Comparison of ENCODE assay signal across 8 cellular contexts in genomic region chr15:73996939-73997338, GRCh38. TPM values are rescaled to one million over a fixed set of nuclear protein-coding genes. Genes with fewer than 3 reads are reported as not detected.
DNase-seq lines count a peak whose midpoint lies in the region; ATAC-seq and TF ChIP-seq lines count a peak whose summit lies in the region.

No MANE protein-coding gene starts in this region.

- TF ChIP-seq POLR2A in esophagus squamous epithelium (IDR thresholded peaks at IDR 0.05): no peak

- H3K23ac ChIP-seq in trophoblast cell (ENCODE audit: low read length): no peak overlapping the region

- no peak overlapping the region for H4K8ac ChIP-seq in trophoblast cell (ENCODE audit: low read depth, low read length)

- H2BK12ac ChIP-seq in trophoblast cell (ENCODE audit: low read length): no peak overlapping the region

- peaks cover 7% of the 10 kb centered on the region for H3K79me1 ChIP-seq in trophoblast cell (ENCODE audit: low read length)

- H3K4me2 ChIP-seq in trophoblast cell (ENCODE audit: low read length): no peak overlapping the region

- no peak overlapping the region for H3K14ac ChIP-seq in trophoblast cell (ENCODE audit: low read length)

- peaks cover 0 to 45% (median 20%) of the 10 kb centered on the region in 9 donors for H3K36me3 ChIP-seq in heart right ventricle
- no peaks in the 10 kb centered on the region for H3K36me3 ChIP-seq in SK-N-MC (ENCODE audit: insufficient read depth, low read length)
- H3K36me3 ChIP-seq in esophagus squamous epithelium: peaks cover 0 to 42% (median 4%) of the 10 kb centered on the region in 3 donors
- H3K36me3 ChIP-seq in rectal smooth muscle tissue (ENCODE audit: control insufficient read depth, insufficient read depth, low read length): peaks cover 6% of the 10 kb centered on the region
- H3K36me3 ChIP-seq in trophoblast cell (ENCODE audit: control insufficient read depth in 1 of 2, insufficient read depth in 2 of 2, low read length in 2 of 2): peaks cover 5 to 9% of the 10 kb centered on the region in 2 experiments

- no peak overlapping the region for H3K18ac ChIP-seq in trophoblast cell (ENCODE audit: low read length)

- ATAC-seq in heart right ventricle: no peak
- no peak for ATAC-seq in Right ventricle myocardium superior (ENCODE audit: poor library complexity)
- ATAC-seq in HG02938 (IDR thresholded peaks at IDR 0.05; ENCODE audit: unreplicated experiment): no peak

- H2AK5ac ChIP-seq in trophoblast cell (ENCODE audit: low read length): no peak overlapping the region

- H3K9me3 ChIP-seq in heart right ventricle: no peaks in the 10 kb centered on the region
- no peaks in the 10 kb centered on the region for H3K9me3 ChIP-seq in SK-N-MC (ENCODE audit: low read depth, low read length)
- no peaks in the 10 kb centered on the region for H3K9me3 ChIP-seq in esophagus squamous epithelium
- H3K9me3 ChIP-seq in trophoblast cell (ENCODE audit: insufficient read depth, low read depth, low read length): peaks cover 2% of the 10 kb centered on the region

- no peak overlapping the region for H2BK5ac ChIP-seq in trophoblast cell (ENCODE audit: low read depth, low read length, poor library complexity)

- no peak overlapping the region for H4K12ac ChIP-seq in trophoblast cell (ENCODE audit: low read depth, low read length)

- no peak overlapping the region for H2BK120ac ChIP-seq in trophoblast cell (ENCODE audit: insufficient read depth, low read length, poor library complexity)

- H3K4me3 ChIP-seq in heart right ventricle: peak overlapping the region in 9 of 10 donors; percentile 80 to 92 (median 83)
- H3K4me3 ChIP-seq in SK-N-MC: 0 out of 2 replicates have a peak overlapping the region, but pooled peaks have one; percentile 14
- H3K4me3 ChIP-seq in esophagus squamous epithelium: peak overlapping the region; percentile 5 to 95 (median 80)
- H3K4me3 ChIP-seq in rectal smooth muscle tissue (ENCODE audit: low read length): peak overlapping the region; percentile 47
- H3K4me3 ChIP-seq in trophoblast cell (ENCODE audit: low read depth, low read length): no peak overlapping the region

- no peak overlapping the region for H3K4ac ChIP-seq in trophoblast cell (ENCODE audit: low read depth, low read length)

- H2AFZ ChIP-seq in trophoblast cell (ENCODE audit: insufficient read depth, low read length, poor library complexity): no peak overlapping the region

- H3K9ac ChIP-seq in SK-N-MC (ENCODE audit: insufficient read length): no peak overlapping the region
- no peak overlapping the region for H3K9ac ChIP-seq in rectal smooth muscle tissue (ENCODE audit: low read length)
- no peak overlapping the region for H3K9ac ChIP-seq in trophoblast cell (ENCODE audit: low read length)

- peaks cover 17 to 87% (median 80%) of the 10 kb centered on the region in 9 donors for H3K4me1 ChIP-seq in heart right ventricle
- H3K4me1 ChIP-seq in esophagus squamous epithelium: peaks cover 42 to 86% (median 62%) of the 10 kb centered on the region in 3 donors
- H3K4me1 ChIP-seq in rectal smooth muscle tissue (ENCODE audit: control insufficient read depth, insufficient read depth, low read length): peaks cover 18% of the 10 kb centered on the region
- H3K4me1 ChIP-seq in trophoblast cell (ENCODE audit: control insufficient read depth in 1 of 2, insufficient read depth in 2 of 2, low read length in 2 of 2): peaks cover 4 to 7% of the 10 kb centered on the region in 2 experiments

- peak in 1 of 2 donors; percentile 44 for DNase-seq in heart right ventricle
- no peak for DNase-seq in Right ventricle myocardium superior
- no peak for DNase-seq in SK-N-MC (ENCODE audit: low read depth, low spot score)
- DNase-seq in esophagus squamous epithelium (lab: John Stamatoyannopoulos, UW): no peak
- DNase-seq in trophoblast cell: no peak
- no peak for DNase-seq in DMS53 (lab: John Stamatoyannopoulos, UW)

- peak overlapping the region in 9 of 10 donors; percentile 2 to 100 (median 95) for H3K27ac ChIP-seq in heart right ventricle
- H3K27ac ChIP-seq in SK-N-MC: peak overlapping the region; percentile 1; the same call in 1 of the 2 replicates
- H3K27ac ChIP-seq in esophagus squamous epithelium: peak overlapping the region; percentile 72 to 99 (median 96)
- H3K27ac ChIP-seq in rectal smooth muscle tissue (ENCODE audit: low read depth, low read length): peak overlapping the region; percentile 15
- no peak overlapping the region for H3K27ac ChIP-seq in trophoblast cell (ENCODE audit: low read depth, low read length)

- peaks cover 6% of the 10 kb centered on the region for H3K79me2 ChIP-seq in trophoblast cell (ENCODE audit: control insufficient read depth, insufficient read depth, low read length, poor library complexity)

- 35 to 55% methylated on average over 5 of the region's 5 CpGs for WGBS in heart right ventricle, 2 donors
- 4 to 7% methylated on average over 5 of the region's 5 CpGs for WGBS in esophagus squamous epithelium, 2 donors
- WGBS in trophoblast cell (ENCODE audit: extremely low coverage, insufficient coverage, insufficient read length): no CpG with 5 or more reads among the region's 5 CpGs

- intact Hi-C loops in heart right ventricle (cut with DNase I): loop anchor here in 1 of 10 donors (10.0 kb wide), 1 partner anchor 48 kb away; no protein-coding TSS in a partner anchor
- intact Hi-C loops in Right ventricle myocardium superior (cut with DNase I): loop anchor here (10.0 kb wide), 1 partner anchor 48 kb away; no protein-coding TSS in a partner anchor
- intact Hi-C loops in esophagus squamous epithelium (cut with DNase I): no loop called here

- no peak overlapping the region for H4K91ac ChIP-seq in trophoblast cell (ENCODE audit: low read depth, low read length)

- TF ChIP-seq CTCF in heart right ventricle (IDR thresholded peaks at IDR 0.05): no peak
- TF ChIP-seq CTCF in esophagus squamous epithelium (IDR thresholded peaks at IDR 0.05): peak in 2 of 6 experiments; percentile 7 to 10

- H3K27me3 ChIP-seq in heart right ventricle (no peaks in the 10 kb centered on the region), esophagus squamous epithelium (no peaks in the 10 kb centered on the region), rectal smooth muscle tissue (ENCODE audit: control insufficient read depth, insufficient read depth, low read length) (no peaks in the 10 kb centered on the region), trophoblast cell (ENCODE audit: insufficient read depth, low read length) (no peaks in the 10 kb centered on the region)

RNA-seq across cellular contexts. Expression of gene PML, which starts 2.4 kb away (rescaled TPM):
- total RNA-seq in heart right ventricle (10 to 100 TPM; 17.9 to 50.1 (median 22.5) TPM), Right ventricle myocardium superior (18.2 TPM), esophagus squamous epithelium (10 to 100 TPM; 34.0 to 52.3 (median 44.5) TPM)
- 10 to 100 TPM; 18.4 to 32.0 TPM for polyA plus RNA-seq in heart right ventricle
- polyA plus RNA-seq in trophoblast cell (2013): 18.7 and 18.8 TPM in 2 replicates

RNA-seq across cellular contexts. Expression of gene STOML1, which starts 4.8 kb away (rescaled TPM):
- total RNA-seq in heart right ventricle (10 to 100 TPM; 21.1 to 38.4 (median 27.2) TPM), Right ventricle myocardium superior (26.8 TPM), esophagus squamous epithelium (10 to 100 TPM in 2 of 4 donors, 1 to 10 TPM in 2; 8.3 to 14.8 (median 11.1) TPM)
- polyA plus RNA-seq in heart right ventricle: 10 to 100 TPM; 33.1 to 35.0 TPM
- 4.0 and 4.1 TPM in 2 replicates for polyA plus RNA-seq in trophoblast cell (2013)
